Comparison of ENCODE assay signal across 10 cellular contexts in the genomic region with DNA sequence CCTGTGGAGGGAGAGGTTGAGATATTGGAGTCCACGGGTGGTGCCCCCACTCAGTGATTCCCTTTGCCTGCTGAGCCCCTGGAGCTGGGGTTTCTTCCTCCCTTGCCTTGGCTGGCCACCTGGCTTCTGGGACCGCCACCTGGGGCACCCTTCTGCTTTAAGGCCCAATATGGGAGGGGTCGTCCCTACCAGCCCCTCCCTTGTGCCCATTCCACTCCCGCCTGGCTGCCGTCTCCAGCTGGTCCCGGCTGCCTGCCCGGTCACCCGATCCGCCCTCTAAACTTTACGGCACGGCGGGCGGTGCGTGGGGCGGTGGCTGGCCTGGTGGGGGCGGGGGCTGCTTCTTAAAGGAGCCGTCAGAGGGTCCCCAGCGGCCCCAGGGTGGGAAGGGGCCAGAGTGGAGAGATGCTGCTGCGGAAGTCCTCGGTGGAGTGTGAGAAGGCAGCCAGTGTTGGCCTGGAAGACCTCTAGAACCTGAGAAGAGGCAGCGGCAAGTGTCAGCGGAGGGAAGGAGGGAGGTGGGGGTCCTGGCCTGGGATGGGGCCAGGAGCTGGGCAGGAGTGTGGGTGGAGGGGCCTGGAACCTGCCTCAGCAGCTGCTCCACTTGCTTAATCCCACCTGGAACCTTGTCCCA. TPM values are rescaled to one million over a fixed set of nuclear protein-coding genes. Genes with fewer than 3 reads are reported as not detected.
DNase-seq lines count a peak whose midpoint lies in the region; ATAC-seq and TF ChIP-seq lines count a peak whose summit lies in the region.
"Had no signal": no experiment of that assay in that cellular context is flagged by ENCODE, and none has a peak within 500 bp of the region (broad histone marks: within the 10 kb centered on the region; RNA-seq: fewer than 3 reads in every experiment).

No MANE protein-coding gene starts in this region.

- H3K4me3 ChIP-seq in fibroblast of the aortic adventitia (ENCODE audit: low read depth, low read length), result peak overlapping the region; percentile 61

- H3K4me1 Mint-ChIP-seq in nephron, result peaks cover 74% of the 10 kb centered on the region

- peaks cover 3% of the 10 kb centered on the region for H3K27me3 Mint-ChIP-seq in nephron (ENCODE audit: low read depth)

- no peak for TF ChIP-seq CTCF in fibroblast of the aortic adventitia (IDR thresholded peaks at IDR 0.05; ENCODE audit: insufficient read depth, low read length)
- TF ChIP-seq CTCF in nephron (IDR thresholded peaks at IDR 0.05; ENCODE audit: unreplicated experiment in 3 of 3), result no peak
- no peak for TF ChIP-seq CTCF in omental fat pad (IDR thresholded peaks at IDR 0.05)

- H3K9me3 Mint-ChIP-seq in nephron, result no peaks in the 10 kb centered on the region
- H3K9me3 Mint-ChIP-seq: activated CD4-positive, alpha-beta memory T cell treated with anti-CD3 and anti-CD28 coated beads, Interleukin-2, amount 10 ng/mL, durations not matched to agents 7 days and 5 days; CD8-positive, alpha-beta T cell had no signal

- ATAC-seq in omental fat pad (ENCODE audit: low FRiP score) (no peak), GM21529 (IDR thresholded peaks at IDR 0.05; ENCODE audit: unreplicated experiment) (no peak)
- ATAC-seq: CD8-positive, alpha-beta T cell had no signal

- peak; percentile 35 for DNase-seq in NCI-H82 (lab: John Stamatoyannopoulos, UW)
- DNase-seq in NCI-H82 treated with DMSO at 0.1 percent for 48 hours (lab: John Stamatoyannopoulos, UW; ENCODE audit: unreplicated experiment), result no peak
- no peak for DNase-seq in fibroblast of the aortic adventitia (ENCODE audit: low read depth)
- no peak for DNase-seq in NCI-H1105 treated with DMSO at 0.1 percent for 48 hours (lab: John Stamatoyannopoulos, UW)
- DNase-seq in omental fat pad (ENCODE audit: low spot score), result no peak
- DNase-seq in stimulated activated naive CD4-positive, alpha-beta T cell treated with Interleukin-2 at 50 U/mL for 16 hours (lab: John Stamatoyannopoulos, UW), result no peak
- DNase-seq: activated CD4-positive, alpha-beta memory T cell treated with anti-CD3 and anti-CD28 coated beads, Interleukin-2, amount 10 ng/mL, durations not matched to agents 7 days and 5 days; CD8-positive, alpha-beta T cell had no signal

- peak overlapping the region; percentile 90 to 99 (median 97) for H3K27ac Mint-ChIP-seq in nephron
- H3K27ac Mint-ChIP-seq: activated CD4-positive, alpha-beta memory T cell treated with anti-CD3 and anti-CD28 coated beads, Interleukin-2, amount 10 ng/mL, durations not matched to agents 7 days and 5 days; CD8-positive, alpha-beta T cell had no signal

- peak overlapping the region; percentile 80 to 88 (median 84) for H3K4me3 Mint-ChIP-seq in nephron
- H3K4me3 Mint-ChIP-seq: activated CD4-positive, alpha-beta memory T cell treated with anti-CD3 and anti-CD28 coated beads, Interleukin-2, amount 10 ng/mL, durations not matched to agents 7 days and 5 days; CD8-positive, alpha-beta T cell had no signal

- no peaks in the 10 kb centered on the region for H3K36me3 Mint-ChIP-seq in nephron (ENCODE audit: low read depth)
- H3K36me3 Mint-ChIP-seq: CD8-positive, alpha-beta T cell had no signal

RNA-seq across cellular contexts. Expression of a gene that starts 1.6 kb away (rescaled TPM):
- total RNA-seq in fibroblast of the aortic adventitia (ENCODE audit: low replicate concordance) (9.7 and 110 TPM in 2 replicates), omental fat pad (10 to 100 TPM; 14.2 to 94.1 (median 45.4) TPM)

RNA-seq across cellular contexts. Expression of a gene that starts 11.5 kb away (rescaled TPM):
- total RNA-seq in fibroblast of the aortic adventitia (ENCODE audit: low replicate concordance) (not detected in 2 replicates), omental fat pad (not detected)
- total RNA-seq: activated CD4-positive, alpha-beta memory T cell treated with anti-CD3 and anti-CD28 coated beads, Interleukin-2, amount 10 ng/mL, durations not matched to agents 7 days and 5 days; CD8-positive, alpha-beta T cell had no signal

RNA-seq across cellular contexts. Expression of a gene that starts 24.8 kb away (rescaled TPM):
- total RNA-seq in fibroblast of the aortic adventitia (ENCODE audit: low replicate concordance) (45.3 and 72.7 TPM in 2 replicates), omental fat pad (100 to 1,000 TPM in 1 of 4 donors, 10 to 100 TPM in 3; 40.0 to 178 (median 72.2) TPM)

RNA-seq across cellular contexts. Expression of a gene that starts 31.4 kb away (rescaled TPM):
- 195 and 203 TPM in 2 replicates for total RNA-seq in fibroblast of the aortic adventitia (ENCODE audit: low replicate concordance)
- 100 to 1,000 TPM; 157 to 305 (median 241) TPM for total RNA-seq in omental fat pad

RNA-seq across cellular contexts. Expression of a gene that starts 31.8 kb away (rescaled TPM):
- total RNA-seq in fibroblast of the aortic adventitia (ENCODE audit: low replicate concordance) (1.2 and 3.1 TPM in 2 replicates), omental fat pad (1 to 10 TPM; 1.9 to 6.2 (median 4.0) TPM)
